Comparison of ENCODE assay signal across 13 cellular contexts in genomic region chr7:88090671-88091070, GRCh38.
A peak's percentile ranks its signal among the peaks of the same experiment; 100 is the strongest.
DNase-seq lines count a peak whose midpoint lies in the region; ATAC-seq, FAIRE-seq and TF ChIP-seq lines count a peak whose summit lies in the region.
"Had no signal": no experiment of that assay in that cellular context is flagged by ENCODE, and none has a peak within 500 bp of the region (broad histone marks: within the 10 kb centered on the region; RNA-seq: fewer than 3 reads in every experiment).

No MANE protein-coding gene starts in this region.

- BruUV-seq in HepG2 (replicated peaks; lab: Mats Ljungman, UMichigan) = no TSS peak

- intact Hi-C loops in HepG2 (cut with micrococcal nuclease; ENCODE audit: unreplicated experiment) = no loop called here
- intact Hi-C loops in tibial artery (cut with DNase I; ENCODE audit: low total_unique reads) = no loop called here

- TF ChIP-seq POLR2A in HepG2 (IDR thresholded peaks at IDR 0.05; ENCODE audit: insufficient read depth in 1 of 2, low read depth in 2 of 2, low read length in 2 of 2) = no peak

- H3K27ac ChIP-seq in HepG2 (ENCODE audit: extremely low read length, insufficient read depth, low read length) (no peak overlapping the region), tibial artery (no peak overlapping the region)
- H3K27ac ChIP-seq: esophagus squamous epithelium, sigmoid colon had no signal

- H3K9me3 ChIP-seq in HepG2 (ENCODE audit: low read length) (no peaks in the 10 kb centered on the region), tibial artery (no peaks in the 10 kb centered on the region)
- H3K9me3 ChIP-seq: esophagus squamous epithelium, sigmoid colon had no signal

- 36% methylated on average over 2 of the region's 2 CpGs for WGBS in HepG2 (ENCODE audit: low lambda C conversion rate)

- ATAC-seq in activated naive CD8-positive, alpha-beta T cell treated with anti-CD3 and anti-CD28 coated beads, Interleukin-2, amount 10 ng/mL, durations not matched to agents 7 days and 5 days (ENCODE audit: low read depth) = no peak
- no peak for ATAC-seq in activated naive CD8-positive, alpha-beta T cell treated with anti-CD3 and anti-CD28 coated beads, Interleukin-2, amount 50 U/mL, for 24 hours
- peak; percentile 53 for ATAC-seq in GM21528 (IDR thresholded peaks at IDR 0.05; ENCODE audit: low FRiP score, unreplicated experiment)
- peak; percentile 71 for ATAC-seq in HG03457 (IDR thresholded peaks at IDR 0.05; ENCODE audit: unreplicated experiment)
- ATAC-seq in HepG2 = no peak

- no peaks in the 10 kb centered on the region for H3K79me2 ChIP-seq in HepG2 (ENCODE audit: insufficient read depth, low read length)

- TF ChIP-seq RAD21 in HepG2 (CRISPR knock-in tag; IDR thresholded peaks at IDR 0.05) = no peak

- peaks cover 6% of the 10 kb centered on the region for H3K27me3 Mint-ChIP-seq in activated naive CD8-positive, alpha-beta T cell treated with anti-CD3 and anti-CD28 coated beads, Interleukin-2, amount 10 ng/mL, durations not matched to agents 7 days and 5 days
- H3K27me3 Mint-ChIP-seq in activated naive CD8-positive, alpha-beta T cell treated with anti-CD3 and anti-CD28 coated beads, Interleukin-2, amount 50 U/mL, for 24 hours = no peaks in the 10 kb centered on the region

- H3K4me3 Mint-ChIP-seq in activated naive CD8-positive, alpha-beta T cell treated with anti-CD3 and anti-CD28 coated beads, Interleukin-2, amount 10 ng/mL, durations not matched to agents 7 days and 5 days = peak overlapping the region; percentile 57
- H3K4me3 Mint-ChIP-seq in activated naive CD8-positive, alpha-beta T cell treated with anti-CD3 and anti-CD28 coated beads, Interleukin-2, amount 50 U/mL, for 24 hours = no peak overlapping the region

- H4K20me1 ChIP-seq in HepG2 (ENCODE audit: insufficient read depth, low read length) = no peaks in the 10 kb centered on the region

- peaks cover 3% of the 10 kb centered on the region for H3K9me3 Mint-ChIP-seq in activated naive CD8-positive, alpha-beta T cell treated with anti-CD3 and anti-CD28 coated beads, Interleukin-2, amount 10 ng/mL, durations not matched to agents 7 days and 5 days
- H3K9me3 Mint-ChIP-seq in activated naive CD8-positive, alpha-beta T cell treated with anti-CD3 and anti-CD28 coated beads, Interleukin-2, amount 50 U/mL, for 24 hours = no peaks in the 10 kb centered on the region

- no peak for DNase-seq in activated naive CD8-positive, alpha-beta T cell treated with anti-CD3 and anti-CD28 coated beads, Interleukin-2, amount 10 ng/mL, durations not matched to agents 7 days and 5 days
- DNase-seq in activated naive CD8-positive, alpha-beta T cell treated with anti-CD3 and anti-CD28 coated beads, Interleukin-2, amount 50 U/mL, for 24 hours = no peak
- DNase-seq in HepG2 (ENCODE audit: low spot score) (no peak), tibial artery (no peak), NOMO-1 (lab: John Stamatoyannopoulos, UW; ENCODE audit: unreplicated experiment in 2 of 2) (no peak)
- DNase-seq: activated gamma-delta T cell treated with Interleukin-2 at 50 U/mL for 16 hours, esophagus squamous epithelium, NCI-H1092, NCI-H748 treated with DMSO at 0.1 percent for 48 hours, sigmoid colon had no signal

- no peak overlapping the region for H3K27ac Mint-ChIP-seq in activated naive CD8-positive, alpha-beta T cell treated with anti-CD3 and anti-CD28 coated beads, Interleukin-2, amount 10 ng/mL, durations not matched to agents 7 days and 5 days
- H3K27ac Mint-ChIP-seq in activated naive CD8-positive, alpha-beta T cell treated with anti-CD3 and anti-CD28 coated beads, Interleukin-2, amount 50 U/mL, for 24 hours = no peak overlapping the region

- no peak overlapping the region for H3K4me3 ChIP-seq in HepG2 (replicated peaks in 1 of 3; ENCODE audit: insufficient read depth in 1 of 3, low read depth in 2 of 3, low read length in 3 of 3)
- H3K4me3 ChIP-seq in tibial artery = no peak overlapping the region
- H3K4me3 ChIP-seq: sigmoid colon had no signal

- POLR2A ChIA-PET in activated naive CD8-positive, alpha-beta T cell treated with anti-CD3 and anti-CD28 coated beads, Interleukin-2, amount 10 ng/mL, durations not matched to agents 7 days and 5 days (lab: Charles Lee) = interaction anchor here (1.5 kb wide), 1 partner anchor 17 kb away, joined by 4 read pairs; no protein-coding TSS in a partner anchor
- POLR2A ChIA-PET in HepG2 (lab: Yijun Ruan, JAX) = no interaction called here

- H3K4me1 ChIP-seq in HepG2 (ENCODE audit: insufficient read depth, low read length) (no peaks in the 10 kb centered on the region), tibial artery (no peaks in the 10 kb centered on the region)

- TF ChIP-seq EP300 in HepG2 (IDR thresholded peaks at IDR 0.05; ENCODE audit: low read depth in 2 of 2, low read length in 2 of 2) = no peak
- no peak for TF ChIP-seq EP300 in HepG2 (CRISPR knock-in tag; IDR thresholded peaks at IDR 0.05; ENCODE audit: borderline replicate concordance)

- in situ Hi-C loops in HepG2 (cut with HindIII; ENCODE audit: extremely low pct_ligation_motif_present, low pct_unique_long_range_greater_than_20kb) = no loop called here

- no peak for TF ChIP-seq CTCF in HepG2 (CRISPR knock-in tag; IDR thresholded peaks at IDR 0.05)
- TF ChIP-seq CTCF in tibial artery (IDR thresholded peaks at IDR 0.05) = no peak

- peaks cover 17% of the 10 kb centered on the region for H3K4me1 Mint-ChIP-seq in activated naive CD8-positive, alpha-beta T cell treated with anti-CD3 and anti-CD28 coated beads, Interleukin-2, amount 10 ng/mL, durations not matched to agents 7 days and 5 days
- peaks cover 21% of the 10 kb centered on the region for H3K4me1 Mint-ChIP-seq in activated naive CD8-positive, alpha-beta T cell treated with anti-CD3 and anti-CD28 coated beads, Interleukin-2, amount 50 U/mL, for 24 hours

- H3K36me3 ChIP-seq in HepG2 (replicated peaks in 1 of 2; ENCODE audit: control insufficient read depth in 1 of 2, insufficient read depth in 2 of 2, low read length in 2 of 2) (no peaks in the 10 kb centered on the region), tibial artery (no peaks in the 10 kb centered on the region)
- H3K36me3 ChIP-seq: esophagus squamous epithelium, sigmoid colon had no signal

- H3K27me3 ChIP-seq in HepG2 (ENCODE audit: control insufficient read depth in 1 of 2, insufficient read depth in 2 of 2, low read length in 2 of 2) (no peaks in the 10 kb centered on the region), tibial artery (no peaks in the 10 kb centered on the region)
- H3K27me3 ChIP-seq: esophagus squamous epithelium, sigmoid colon had no signal

- H3K36me3 Mint-ChIP-seq in activated naive CD8-positive, alpha-beta T cell treated with anti-CD3 and anti-CD28 coated beads, Interleukin-2, amount 10 ng/mL, durations not matched to agents 7 days and 5 days = no peaks in the 10 kb centered on the region
- no peaks in the 10 kb centered on the region for H3K36me3 Mint-ChIP-seq in activated naive CD8-positive, alpha-beta T cell treated with anti-CD3 and anti-CD28 coated beads, Interleukin-2, amount 50 U/mL, for 24 hours (ENCODE audit: low read depth)

- FAIRE-seq in islet of Langerhans (lab: Jason Lieb, UNC) (peak; percentile 36), HepG2 (lab: Jason Lieb, UNC) (no peak)

- H3K4me2 ChIP-seq in HepG2 (ENCODE audit: low read depth, low read length) = no peak overlapping the region

- no peak overlapping the region for H3K9ac ChIP-seq in HepG2 (ENCODE audit: insufficient read depth, low read depth, low read length)

- no peak overlapping the region for H2AFZ ChIP-seq in HepG2 (ENCODE audit: low read length)

- CTCF ChIA-PET in HepG2 (lab: Yijun Ruan, JAX; ENCODE audit: low intra/inter-chr PET ratio, low total read pairs) = no interaction called here

TF ChIP-seq in HepG2, 621 proteins besides CTCF, POLR2A, EP300 and RAD21 (continues in another document):
- TF ChIP-seq ZNF12 (CRISPR knock-in tag; IDR thresholded peaks at IDR 0.05) (no peak), GRHL1 (CRISPR knock-in tag; conservative IDR thresholded peaks at IDR 0.05) (no peak), CBFB (CRISPR knock-in tag; IDR thresholded peaks at IDR 0.05) (no peak), KDM2A (CRISPR knock-in tag; IDR thresholded peaks at IDR 0.05; ENCODE audit: borderline replicate concordance, low read depth) (no peak), RELA (CRISPR knock-in tag; IDR thresholded peaks at IDR 0.05) (no peak), ZNF160 (CRISPR knock-in tag; IDR thresholded peaks at IDR 0.05) (no peak), KLF13 (CRISPR knock-in tag; IDR thresholded peaks at IDR 0.05) (no peak), NKX3-1 (CRISPR knock-in tag; IDR thresholded peaks at IDR 0.05) (no peak), HOXA5 (CRISPR knock-in tag; IDR thresholded peaks at IDR 0.05) (no peak), ZSCAN25 (CRISPR knock-in tag; IDR thresholded peaks at IDR 0.05) (no peak), GFI1 (CRISPR knock-in tag; IDR thresholded peaks at IDR 0.05; ENCODE audit: borderline replicate concordance) (no peak), ZNF503 (CRISPR knock-in tag; IDR thresholded peaks at IDR 0.05) (no peak), MIXL1 (CRISPR knock-in tag; IDR thresholded peaks at IDR 0.05) (no peak), ZBTB7A (CRISPR knock-in tag; IDR thresholded peaks at IDR 0.05) (no peak)

Comparison
In these comparisons a context has a peak if more than half of its experiments do, and no peak if none do; other contexts are left out.
1. ATAC-seq: peak in GM21528 (single experiment) and HG03457 (single experiment); none in activated naive CD8-positive, alpha-beta T cell treated with anti-CD3 and anti-CD28 coated beads, Interleukin-2, amount 10 ng/mL, durations not matched to agents 7 days and 5 days (single experiment), activated naive CD8-positive, alpha-beta T cell treated with anti-CD3 and anti-CD28 coated beads, Interleukin-2, amount 50 U/mL, for 24 hours (single experiment) and HepG2 (single experiment).